Comparison of ENCODE assay signal across 11 cellular contexts in the genomic region with DNA sequence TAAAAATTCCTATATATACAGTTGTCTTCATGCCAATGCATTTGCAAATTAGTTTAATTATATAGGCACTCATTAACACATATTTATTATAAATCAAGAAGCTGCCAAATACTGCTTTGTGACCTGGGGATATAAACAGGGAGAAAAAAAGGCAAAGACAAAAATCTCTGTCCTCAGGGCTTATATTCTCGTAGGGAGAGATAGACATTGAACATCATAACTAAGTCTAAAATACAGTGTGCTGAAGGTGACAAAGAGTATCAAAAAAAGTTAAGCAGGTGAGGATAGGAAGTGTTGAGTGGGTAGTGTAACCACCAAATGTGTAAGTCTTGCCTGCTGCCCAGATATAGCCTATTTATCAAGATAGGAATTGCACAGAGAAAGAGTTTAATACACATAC.
"Had no signal": no experiment of that assay in that cellular context is flagged by ENCODE, and none has a peak within 500 bp of the region (broad histone marks: within the 10 kb centered on the region; RNA-seq: fewer than 3 reads in every experiment).

No MANE protein-coding gene starts in this region.

- H3K9me3 ChIP-seq: HAP-1 had no signal

- H3K4me1 ChIP-seq: HAP-1 had no signal

- H3K36me3 ChIP-seq: HAP-1 had no signal

- FAIRE-seq: H1, H54 had no signal

- H3K9ac ChIP-seq: GM23248 had no signal

- H3K4me3 ChIP-seq: GM23248, GM23338, HAP-1 had no signal

- H3K27ac ChIP-seq: GM23248 had no signal

- DNase-seq: GM23248, GOT3, H7, H9, HCEC 1CT, HFFc6 had no signal

- H2AFZ ChIP-seq: GM23248, GM23338 had no signal

- ATAC-seq: GM23338, HCT116 had no signal

- H3K4me2 ChIP-seq: GM23338 had no signal
